27 cellular contexts compared by ENCODE assay signal in the genomic region with DNA sequence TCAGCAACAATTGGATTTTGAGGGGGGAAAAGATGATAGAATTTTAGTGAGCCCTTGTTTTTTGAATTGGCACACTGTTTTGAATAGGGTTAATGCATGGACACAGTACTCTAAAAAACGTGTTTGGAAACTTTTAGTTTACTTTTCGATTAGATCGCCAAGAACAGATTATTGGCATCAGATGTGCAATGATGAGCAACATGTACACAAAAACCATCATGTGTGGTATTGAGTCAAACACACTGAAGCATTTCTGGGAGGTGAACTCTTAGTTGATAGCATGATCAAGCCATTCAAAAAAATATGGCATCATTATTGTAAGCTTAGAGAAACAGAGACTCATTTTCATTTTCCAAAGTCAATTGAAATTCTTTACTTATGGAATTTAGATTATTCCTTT.
"Had no signal": no experiment of that assay in that cellular context is flagged by ENCODE, and none has a peak within 500 bp of the region (broad histone marks: within the 10 kb centered on the region; RNA-seq: fewer than 3 reads in every experiment).

No MANE protein-coding gene starts in this region.

- H3K4me3 ChIP-seq: coronary artery, dorsolateral prefrontal cortex, gastroesophageal sphincter, heart right ventricle, hepatocyte had no signal

- H3K4me2 ChIP-seq: hepatocyte had no signal

- H3K79me2 ChIP-seq: hepatocyte had no signal

- DNase-seq: activated CD4-positive, alpha-beta memory T cell treated with anti-CD3 and anti-CD28 coated beads for 36 hours; activated CD4-positive, alpha-beta T cell treated with anti-CD3 and anti-CD28 coated beads for 36 hours; activated CD4-positive, alpha-beta T cell treated with anti-CD3 and anti-CD28 coated beads, Interleukin-2, amount 10 ng/mL, durations not matched to agents 24 days and 14 days; activated CD4-positive, CD25-positive, alpha-beta regulatory T cell; activated CD4-positive, CD25-positive, alpha-beta regulatory T cell treated with anti-CD3 and anti-CD28 coated beads, Interleukin-2, amount 50 U/mL, for 72 hours; activated CD8-positive, alpha-beta memory T cell treated with anti-CD3 and anti-CD28 coated beads, Interleukin-2, amount 10 ng/mL, durations not matched to agents 7 days and 5 days; activated CD8-positive, alpha-beta memory T cell treated with anti-CD3 and anti-CD28 coated beads, Interleukin-2, amount 50 U/mL, for 4 hours; activated CD8-positive, alpha-beta T cell treated with anti-CD3 and anti-CD28 coated beads, Interleukin-2, amount 10 ng/mL, durations not matched to agents 7 days and 5 days; activated gamma-delta T cell treated with Interleukin-2 at 50 U/mL for 16 hours; activated naive CD4-positive, alpha-beta T cell treated with anti-CD3 and anti-CD28 coated beads, Interleukin-2, amount 50 U/mL, for 16 hours; activated naive CD4-positive, alpha-beta T cell treated with Interleukin-2 at 50 U/mL for 16 hours; activated T-cell treated with anti-CD3 and anti-CD28 coated beads for 4 hours; activated T-cell treated with anti-CD3 and anti-CD28 coated beads, Interleukin-2, amount 50 U/mL, for 24 hours; activated T-cell treated with anti-CD3 and anti-CD28 coated beads, Interleukin-2, amount 50 U/mL, for 72 hours; amniotic stem cell; anterior cingulate cortex; brain microvascular endothelial cell; dorsolateral prefrontal cortex; effector memory CD4-positive, alpha-beta T cell; endodermal cell; foreskin melanocyte; heart right ventricle; T-helper 1 cell; T-helper 17 cell had no signal

- H3K27ac ChIP-seq: brain microvascular endothelial cell, coronary artery, dorsolateral prefrontal cortex, gastroesophageal sphincter, heart right ventricle, hepatocyte had no signal

- H2AFZ ChIP-seq: hepatocyte had no signal

- H3K27me3 ChIP-seq: brain microvascular endothelial cell, gastroesophageal sphincter, heart right ventricle, hepatocyte had no signal

- H3K4me1 ChIP-seq: gastroesophageal sphincter, heart right ventricle had no signal

- H3K9me3 ChIP-seq: gastroesophageal sphincter, heart right ventricle had no signal

- H3K36me3 ChIP-seq: brain microvascular endothelial cell, gastroesophageal sphincter, heart right ventricle had no signal
